ENCODE assay signal across 8 cellular contexts in the genomic region with DNA sequence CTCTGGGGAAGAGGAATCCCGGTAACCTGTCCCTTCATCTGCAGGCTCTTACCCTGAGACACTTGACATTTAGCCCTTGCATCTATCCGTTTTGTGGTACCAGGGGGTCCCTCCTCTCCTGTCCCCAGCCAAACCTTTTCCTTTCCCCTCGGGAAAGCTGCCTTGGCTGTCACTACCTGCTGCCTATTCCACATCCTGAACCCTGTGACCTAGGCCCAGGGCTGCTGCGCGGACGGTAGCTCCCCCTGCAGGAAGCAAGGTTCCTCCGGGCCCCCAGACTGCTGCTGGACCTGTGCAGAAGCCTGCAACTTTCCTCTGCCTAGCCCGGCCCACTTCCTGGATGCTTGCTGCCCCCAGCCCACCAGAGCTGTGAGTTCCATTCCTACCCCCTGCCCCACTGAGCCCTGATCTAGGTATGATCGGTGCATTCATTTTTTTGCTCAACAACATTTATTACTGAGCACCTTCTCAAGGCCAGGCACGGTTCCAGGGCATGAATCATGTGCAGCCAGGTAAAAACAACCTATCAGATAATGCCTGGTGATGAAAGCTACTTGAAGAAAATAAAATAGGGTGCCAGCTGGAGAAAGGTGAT.
DNase-seq lines count a peak whose midpoint lies in the region; FAIRE-seq and TF ChIP-seq lines count a peak whose summit lies in the region.
"Had no signal": no experiment of that assay in that cellular context is flagged by ENCODE, and none has a peak within 500 bp of the region (broad histone marks: within the 10 kb centered on the region; RNA-seq: fewer than 3 reads in every experiment).

No MANE protein-coding gene starts in this region.

- no peak for FAIRE-seq in urothelium cell line (lab: Jason Lieb, UNC)
- FAIRE-seq: TTC549 had no signal

- DNase-seq in NCI-H526 treated with DMSO at 0.1 percent for 48 hours (lab: John Stamatoyannopoulos, UW) = peak; percentile 19
- DNase-seq in activated naive CD4-positive, alpha-beta T cell treated with Interleukin-2 at 50 U/mL for 16 hours = peak; percentile 56
- DNase-seq in left kidney (ENCODE audit: low read depth, low spot score) = peak; percentile 53
- DNase-seq in urothelium cell line (ENCODE audit: low spot score) = peak; percentile 25
- no peak for DNase-seq in NCI-H1092 (lab: John Stamatoyannopoulos, UW)
- DNase-seq in DMS153 (lab: John Stamatoyannopoulos, UW) = no peak

- peak; percentile 89 for TF ChIP-seq CTCF in GM12873 (IDR thresholded peaks at IDR 0.05; ENCODE audit: insufficient read depth, low read depth, low read length, missing control alignments)

Comparison
In these comparisons a context has a peak if more than half of its experiments do, and no peak if none do; other contexts are left out.
1. DNase-seq: peak in NCI-H526 treated with DMSO at 0.1 percent for 48 hours (single experiment), activated naive CD4-positive, alpha-beta T cell treated with Interleukin-2 at 50 U/mL for 16 hours (single experiment), left kidney (single experiment) and urothelium cell line (single experiment); none in NCI-H1092 (single experiment) and DMS153 (single experiment).